Comparison of ENCODE assay signal across 1 cellular context in the genomic region with DNA sequence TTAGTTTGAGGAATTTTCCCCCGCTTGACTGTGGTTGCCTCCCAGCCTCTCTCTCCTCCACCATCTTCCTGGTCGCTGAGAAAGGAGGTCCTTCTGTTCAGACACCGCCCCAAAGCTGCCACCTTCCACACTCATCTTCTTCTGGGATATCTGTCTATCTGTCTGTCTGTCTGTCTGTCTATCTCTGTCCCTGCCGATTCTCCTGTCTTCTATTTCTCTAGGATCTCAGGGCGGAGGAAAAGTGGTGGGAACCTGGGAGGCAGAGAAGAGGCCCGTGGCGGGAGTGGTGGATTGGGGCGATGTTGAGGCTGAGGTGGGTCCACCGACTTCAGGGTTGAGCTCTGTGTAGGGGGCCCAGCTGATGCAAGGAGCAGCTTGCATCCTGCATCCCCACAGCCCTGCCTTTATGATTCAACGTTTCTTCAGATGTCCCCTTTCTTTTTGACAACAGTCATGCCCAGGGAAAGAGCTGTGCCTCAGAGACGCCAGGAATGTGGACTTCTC.
TF ChIP-seq lines count a peak whose summit lies in the region.

No MANE protein-coding gene starts in this region.

TF ChIP-seq in HepG2, 621 proteins besides CTCF, POLR2A, EP300 and RAD21 (continued from another document and continues in another):
- TF ChIP-seq, protein P1, sequence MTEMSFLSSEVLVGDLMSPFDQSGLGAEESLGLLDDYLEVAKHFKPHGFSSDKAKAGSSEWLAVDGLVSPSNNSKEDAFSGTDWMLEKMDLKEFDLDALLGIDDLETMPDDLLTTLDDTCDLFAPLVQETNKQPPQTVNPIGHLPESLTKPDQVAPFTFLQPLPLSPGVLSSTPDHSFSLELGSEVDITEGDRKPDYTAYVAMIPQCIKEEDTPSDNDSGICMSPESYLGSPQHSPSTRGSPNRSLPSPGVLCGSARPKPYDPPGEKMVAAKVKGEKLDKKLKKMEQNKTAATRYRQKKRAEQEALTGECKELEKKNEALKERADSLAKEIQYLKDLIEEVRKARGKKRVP (CRISPR knock-in tag; IDR thresholded peaks at IDR 0.05): no peak
- TF ChIP-seq, protein P2, sequence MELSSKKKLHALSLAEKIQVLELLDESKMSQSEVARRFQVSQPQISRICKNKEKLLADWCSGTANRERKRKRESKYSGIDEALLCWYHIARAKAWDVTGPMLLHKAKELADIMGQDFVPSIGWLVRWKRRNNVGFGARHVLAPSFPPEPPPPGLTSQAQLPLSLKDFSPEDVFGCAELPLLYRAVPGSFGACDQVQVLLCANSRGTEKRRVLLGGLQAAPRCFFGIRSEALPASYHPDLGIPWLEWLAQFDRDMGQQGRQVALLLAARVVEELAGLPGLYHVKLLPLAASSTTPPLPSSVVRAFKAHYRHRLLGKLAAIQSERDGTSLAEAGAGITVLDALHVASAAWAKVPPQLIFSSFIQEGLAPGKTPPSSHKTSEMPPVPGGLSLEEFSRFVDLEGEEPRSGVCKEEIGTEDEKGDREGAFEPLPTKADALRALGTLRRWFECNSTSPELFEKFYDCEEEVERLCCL (CRISPR knock-in tag; IDR thresholded peaks at IDR 0.05; ENCODE audit: borderline replicate concordance): 0 out of 2 replicates have a peak, but pooled peaks have one; percentile 10
- TF ChIP-seq KDM3A (CRISPR knock-in tag; IDR thresholded peaks at IDR 0.05; ENCODE audit: low read depth): peak; percentile 12; the same call in 1 of the 2 replicates
- TF ChIP-seq, protein P3, sequence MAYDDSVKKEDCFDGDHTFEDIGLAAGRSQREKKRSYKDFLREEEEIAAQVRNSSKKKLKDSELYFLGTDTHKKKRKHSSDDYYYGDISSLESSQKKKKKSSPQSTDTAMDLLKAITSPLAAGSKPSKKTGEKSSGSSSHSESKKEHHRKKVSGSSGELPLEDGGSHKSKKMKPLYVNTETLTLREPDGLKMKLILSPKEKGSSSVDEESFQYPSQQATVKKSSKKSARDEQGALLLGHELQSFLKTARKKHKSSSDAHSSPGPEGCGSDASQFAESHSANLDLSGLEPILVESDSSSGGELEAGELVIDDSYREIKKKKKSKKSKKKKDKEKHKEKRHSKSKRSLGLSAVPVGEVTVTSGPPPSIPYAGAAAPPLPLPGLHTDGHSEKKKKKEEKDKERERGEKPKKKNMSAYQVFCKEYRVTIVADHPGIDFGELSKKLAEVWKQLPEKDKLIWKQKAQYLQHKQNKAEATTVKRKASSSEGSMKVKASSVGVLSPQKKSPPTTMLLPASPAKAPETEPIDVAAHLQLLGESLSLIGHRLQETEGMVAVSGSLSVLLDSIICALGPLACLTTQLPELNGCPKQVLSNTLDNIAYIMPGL (CRISPR knock-in tag; IDR thresholded peaks at IDR 0.05; ENCODE audit: borderline replicate concordance in 1 of 2, low read depth in 1 of 2): 0 out of 4 replicates have a peak, but pooled peaks of 1 of the 2 experiments have one; percentile 2
- no peak for TF ChIP-seq KDM4B (CRISPR knock-in tag; IDR thresholded peaks at IDR 0.05)
- TF ChIP-seq ZNF558 (CRISPR knock-in tag; IDR thresholded peaks at IDR 0.05; ENCODE audit: borderline replicate concordance): peak; percentile 58; the same call in 1 of the 2 replicates
- 0 out of 2 replicates have a peak, but pooled peaks have one; percentile 13 for TF ChIP-seq ZNF614 (CRISPR knock-in tag; IDR thresholded peaks at IDR 0.05; ENCODE audit: borderline replicate concordance)
- no peak for TF ChIP-seq XRCC5 (optimal IDR thresholded peaks at IDR 0.05; ENCODE audit: low read length)
- TF ChIP-seq SETDB1 (CRISPR knock-in tag; IDR thresholded peaks at IDR 0.05; ENCODE audit: borderline replicate concordance): no peak
- no peak for TF ChIP-seq ZNF225 (CRISPR knock-in tag; IDR thresholded peaks at IDR 0.05)
- no peak for TF ChIP-seq ZNF205 (CRISPR knock-in tag; IDR thresholded peaks at IDR 0.05)
- TF ChIP-seq, protein P4, sequence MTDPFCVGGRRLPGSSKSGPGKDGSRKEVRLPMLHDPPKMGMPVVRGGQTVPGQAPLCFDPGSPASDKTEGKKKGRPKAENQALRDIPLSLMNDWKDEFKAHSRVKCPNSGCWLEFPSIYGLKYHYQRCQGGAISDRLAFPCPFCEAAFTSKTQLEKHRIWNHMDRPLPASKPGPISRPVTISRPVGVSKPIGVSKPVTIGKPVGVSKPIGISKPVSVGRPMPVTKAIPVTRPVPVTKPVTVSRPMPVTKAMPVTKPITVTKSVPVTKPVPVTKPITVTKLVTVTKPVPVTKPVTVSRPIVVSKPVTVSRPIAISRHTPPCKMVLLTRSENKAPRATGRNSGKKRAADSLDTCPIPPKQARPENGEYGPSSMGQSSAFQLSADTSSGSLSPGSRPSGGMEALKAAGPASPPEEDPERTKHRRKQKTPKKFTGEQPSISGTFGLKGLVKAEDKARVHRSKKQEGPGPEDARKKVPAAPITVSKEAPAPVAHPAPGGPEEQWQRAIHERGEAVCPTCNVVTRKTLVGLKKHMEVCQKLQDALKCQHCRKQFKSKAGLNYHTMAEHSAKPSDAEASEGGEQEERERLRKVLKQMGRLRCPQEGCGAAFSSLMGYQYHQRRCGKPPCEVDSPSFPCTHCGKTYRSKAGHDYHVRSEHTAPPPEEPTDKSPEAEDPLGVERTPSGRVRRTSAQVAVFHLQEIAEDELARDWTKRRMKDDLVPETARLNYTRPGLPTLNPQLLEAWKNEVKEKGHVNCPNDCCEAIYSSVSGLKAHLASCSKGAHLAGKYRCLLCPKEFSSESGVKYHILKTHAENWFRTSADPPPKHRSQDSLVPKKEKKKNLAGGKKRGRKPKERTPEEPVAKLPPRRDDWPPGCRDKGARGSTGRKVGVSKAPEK (CRISPR knock-in tag; IDR thresholded peaks at IDR 0.05; ENCODE audit: borderline replicate concordance): peak; percentile 80
- TF ChIP-seq MEIS1 (CRISPR knock-in tag; IDR thresholded peaks at IDR 0.05; ENCODE audit: borderline replicate concordance): 0 out of 2 replicates have a peak, but pooled peaks have one; percentile 18
- TF ChIP-seq, protein P5, sequence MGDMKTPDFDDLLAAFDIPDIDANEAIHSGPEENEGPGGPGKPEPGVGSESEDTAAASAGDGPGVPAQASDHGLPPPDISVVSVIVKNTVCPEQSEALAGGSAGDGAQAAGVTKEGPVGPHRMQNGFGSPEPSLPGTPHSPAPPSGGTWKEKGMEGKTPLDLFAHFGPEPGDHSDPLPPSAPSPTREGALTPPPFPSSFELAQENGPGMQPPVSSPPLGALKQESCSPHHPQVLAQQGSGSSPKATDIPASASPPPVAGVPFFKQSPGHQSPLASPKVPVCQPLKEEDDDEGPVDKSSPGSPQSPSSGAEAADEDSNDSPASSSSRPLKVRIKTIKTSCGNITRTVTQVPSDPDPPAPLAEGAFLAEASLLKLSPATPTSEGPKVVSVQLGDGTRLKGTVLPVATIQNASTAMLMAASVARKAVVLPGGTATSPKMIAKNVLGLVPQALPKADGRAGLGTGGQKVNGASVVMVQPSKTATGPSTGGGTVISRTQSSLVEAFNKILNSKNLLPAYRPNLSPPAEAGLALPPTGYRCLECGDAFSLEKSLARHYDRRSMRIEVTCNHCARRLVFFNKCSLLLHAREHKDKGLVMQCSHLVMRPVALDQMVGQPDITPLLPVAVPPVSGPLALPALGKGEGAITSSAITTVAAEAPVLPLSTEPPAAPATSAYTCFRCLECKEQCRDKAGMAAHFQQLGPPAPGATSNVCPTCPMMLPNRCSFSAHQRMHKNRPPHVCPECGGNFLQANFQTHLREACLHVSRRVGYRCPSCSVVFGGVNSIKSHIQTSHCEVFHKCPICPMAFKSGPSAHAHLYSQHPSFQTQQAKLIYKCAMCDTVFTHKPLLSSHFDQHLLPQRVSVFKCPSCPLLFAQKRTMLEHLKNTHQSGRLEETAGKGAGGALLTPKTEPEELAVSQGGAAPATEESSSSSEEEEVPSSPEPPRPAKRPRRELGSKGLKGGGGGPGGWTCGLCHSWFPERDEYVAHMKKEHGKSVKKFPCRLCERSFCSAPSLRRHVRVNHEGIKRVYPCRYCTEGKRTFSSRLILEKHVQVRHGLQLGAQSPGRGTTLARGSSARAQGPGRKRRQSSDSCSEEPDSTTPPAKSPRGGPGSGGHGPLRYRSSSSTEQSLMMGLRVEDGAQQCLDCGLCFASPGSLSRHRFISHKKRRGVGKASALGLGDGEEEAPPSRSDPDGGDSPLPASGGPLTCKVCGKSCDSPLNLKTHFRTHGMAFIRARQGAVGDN (CRISPR knock-in tag; IDR thresholded peaks at IDR 0.05): peak; percentile 27; the same call in 1 of the 2 replicates
- no peak for TF ChIP-seq ZC3H4 (CRISPR knock-in tag; IDR thresholded peaks at IDR 0.05; ENCODE audit: borderline replicate concordance)
- TF ChIP-seq ZBTB1 (CRISPR knock-in tag; IDR thresholded peaks at IDR 0.05; ENCODE audit: borderline replicate concordance): no peak
- TF ChIP-seq ZNF354B (CRISPR knock-in tag; IDR thresholded peaks at IDR 0.05): no peak
- TF ChIP-seq, protein P6, sequence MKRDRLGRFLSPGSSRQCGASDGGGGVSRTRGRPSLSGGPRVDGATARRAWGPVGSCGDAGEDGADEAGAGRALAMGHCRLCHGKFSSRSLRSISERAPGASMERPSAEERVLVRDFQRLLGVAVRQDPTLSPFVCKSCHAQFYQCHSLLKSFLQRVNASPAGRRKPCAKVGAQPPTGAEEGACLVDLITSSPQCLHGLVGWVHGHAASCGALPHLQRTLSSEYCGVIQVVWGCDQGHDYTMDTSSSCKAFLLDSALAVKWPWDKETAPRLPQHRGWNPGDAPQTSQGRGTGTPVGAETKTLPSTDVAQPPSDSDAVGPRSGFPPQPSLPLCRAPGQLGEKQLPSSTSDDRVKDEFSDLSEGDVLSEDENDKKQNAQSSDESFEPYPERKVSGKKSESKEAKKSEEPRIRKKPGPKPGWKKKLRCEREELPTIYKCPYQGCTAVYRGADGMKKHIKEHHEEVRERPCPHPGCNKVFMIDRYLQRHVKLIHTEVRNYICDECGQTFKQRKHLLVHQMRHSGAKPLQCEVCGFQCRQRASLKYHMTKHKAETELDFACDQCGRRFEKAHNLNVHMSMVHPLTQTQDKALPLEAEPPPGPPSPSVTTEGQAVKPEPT (CRISPR knock-in tag; IDR thresholded peaks at IDR 0.05; ENCODE audit: low read depth): 0 out of 2 replicates have a peak, but pooled peaks have one; percentile 41
- no peak for TF ChIP-seq CBFB (CRISPR knock-in tag; IDR thresholded peaks at IDR 0.05)
- TF ChIP-seq, protein P7, sequence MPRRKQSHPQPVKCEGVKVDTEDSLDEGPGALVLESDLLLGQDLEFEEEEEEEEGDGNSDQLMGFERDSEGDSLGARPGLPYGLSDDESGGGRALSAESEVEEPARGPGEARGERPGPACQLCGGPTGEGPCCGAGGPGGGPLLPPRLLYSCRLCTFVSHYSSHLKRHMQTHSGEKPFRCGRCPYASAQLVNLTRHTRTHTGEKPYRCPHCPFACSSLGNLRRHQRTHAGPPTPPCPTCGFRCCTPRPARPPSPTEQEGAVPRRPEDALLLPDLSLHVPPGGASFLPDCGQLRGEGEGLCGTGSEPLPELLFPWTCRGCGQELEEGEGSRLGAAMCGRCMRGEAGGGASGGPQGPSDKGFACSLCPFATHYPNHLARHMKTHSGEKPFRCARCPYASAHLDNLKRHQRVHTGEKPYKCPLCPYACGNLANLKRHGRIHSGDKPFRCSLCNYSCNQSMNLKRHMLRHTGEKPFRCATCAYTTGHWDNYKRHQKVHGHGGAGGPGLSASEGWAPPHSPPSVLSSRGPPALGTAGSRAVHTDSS (CRISPR knock-in tag; conservative IDR thresholded peaks at IDR 0.05): no peak
- no peak for TF ChIP-seq ZNF431 (CRISPR knock-in tag; IDR thresholded peaks at IDR 0.05; ENCODE audit: borderline replicate concordance, low read depth)
- TF ChIP-seq ZNF138 (CRISPR knock-in tag; IDR thresholded peaks at IDR 0.05; ENCODE audit: low read depth): no peak
- no peak for TF ChIP-seq ZNF432 (CRISPR knock-in tag; IDR thresholded peaks at IDR 0.05; ENCODE audit: borderline replicate concordance)
- TF ChIP-seq KDM2A (CRISPR knock-in tag; IDR thresholded peaks at IDR 0.05; ENCODE audit: borderline replicate concordance, low read depth): 0 out of 2 replicates have a peak, but pooled peaks have one; percentile 2
- TF ChIP-seq ZNF550 (CRISPR knock-in tag; IDR thresholded peaks at IDR 0.05; ENCODE audit: borderline replicate concordance): 0 out of 2 replicates have a peak, but pooled peaks have one; percentile 5
- TF ChIP-seq, protein P8, sequence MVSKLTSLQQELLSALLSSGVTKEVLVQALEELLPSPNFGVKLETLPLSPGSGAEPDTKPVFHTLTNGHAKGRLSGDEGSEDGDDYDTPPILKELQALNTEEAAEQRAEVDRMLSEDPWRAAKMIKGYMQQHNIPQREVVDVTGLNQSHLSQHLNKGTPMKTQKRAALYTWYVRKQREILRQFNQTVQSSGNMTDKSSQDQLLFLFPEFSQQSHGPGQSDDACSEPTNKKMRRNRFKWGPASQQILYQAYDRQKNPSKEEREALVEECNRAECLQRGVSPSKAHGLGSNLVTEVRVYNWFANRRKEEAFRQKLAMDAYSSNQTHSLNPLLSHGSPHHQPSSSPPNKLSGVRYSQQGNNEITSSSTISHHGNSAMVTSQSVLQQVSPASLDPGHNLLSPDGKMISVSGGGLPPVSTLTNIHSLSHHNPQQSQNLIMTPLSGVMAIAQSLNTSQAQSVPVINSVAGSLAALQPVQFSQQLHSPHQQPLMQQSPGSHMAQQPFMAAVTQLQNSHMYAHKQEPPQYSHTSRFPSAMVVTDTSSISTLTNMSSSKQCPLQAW (CRISPR knock-in tag; IDR thresholded peaks at IDR 0.05): 0 out of 2 replicates have a peak, but pooled peaks have one; percentile 30
- TF ChIP-seq ZMAT3 (CRISPR knock-in tag; conservative IDR thresholded peaks at IDR 0.05): peak; percentile 73; the same call in 1 of the 2 replicates
- TF ChIP-seq TMF1 (CRISPR knock-in tag; IDR thresholded peaks at IDR 0.05; ENCODE audit: low read depth): no peak
- TF ChIP-seq ATRX (CRISPR knock-in tag; IDR thresholded peaks at IDR 0.05; ENCODE audit: borderline replicate concordance): no peak
- no peak for TF ChIP-seq TOE1 (CRISPR knock-in tag; IDR thresholded peaks at IDR 0.05)
- TF ChIP-seq YEATS4 (CRISPR knock-in tag; IDR thresholded peaks at IDR 0.05; ENCODE audit: borderline replicate concordance): 0 out of 2 replicates have a peak, but pooled peaks have one; percentile 1
- TF ChIP-seq PCBP1 (IDR thresholded peaks at IDR 0.05; ENCODE audit: borderline replicate concordance, low read depth, low read length): no peak
- TF ChIP-seq, protein P9, sequence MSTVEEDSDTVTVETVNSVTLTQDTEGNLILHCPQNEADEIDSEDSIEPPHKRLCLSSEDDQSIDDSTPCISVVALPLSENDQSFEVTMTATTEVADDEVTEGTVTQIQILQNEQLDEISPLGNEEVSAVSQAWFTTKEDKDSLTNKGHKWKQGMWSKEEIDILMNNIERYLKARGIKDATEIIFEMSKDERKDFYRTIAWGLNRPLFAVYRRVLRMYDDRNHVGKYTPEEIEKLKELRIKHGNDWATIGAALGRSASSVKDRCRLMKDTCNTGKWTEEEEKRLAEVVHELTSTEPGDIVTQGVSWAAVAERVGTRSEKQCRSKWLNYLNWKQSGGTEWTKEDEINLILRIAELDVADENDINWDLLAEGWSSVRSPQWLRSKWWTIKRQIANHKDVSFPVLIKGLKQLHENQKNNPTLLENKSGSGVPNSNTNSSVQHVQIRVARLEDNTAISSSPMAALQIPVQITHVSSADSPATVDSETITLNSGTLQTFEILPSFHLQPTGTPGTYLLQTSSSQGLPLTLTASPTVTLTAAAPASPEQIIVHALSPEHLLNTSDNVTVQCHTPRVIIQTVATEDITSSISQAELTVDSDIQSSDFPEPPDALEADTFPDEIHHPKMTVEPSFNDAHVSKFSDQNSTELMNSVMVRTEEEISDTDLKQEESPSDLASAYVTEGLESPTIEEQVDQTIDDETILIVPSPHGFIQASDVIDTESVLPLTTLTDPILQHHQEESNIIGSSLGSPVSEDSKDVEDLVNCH (CRISPR knock-in tag; IDR thresholded peaks at IDR 0.05): no peak
- no peak for TF ChIP-seq ZNF263 (CRISPR knock-in tag; IDR thresholded peaks at IDR 0.05)
- TF ChIP-seq CENPT (CRISPR knock-in tag; IDR thresholded peaks at IDR 0.05; ENCODE audit: low read depth): no peak
- no peak for TF ChIP-seq ZNF232 (CRISPR knock-in tag; IDR thresholded peaks at IDR 0.05; ENCODE audit: borderline replicate concordance)
- TF ChIP-seq JUN (CRISPR knock-in tag; IDR thresholded peaks at IDR 0.05): no peak
- no peak for TF ChIP-seq TBP (CRISPR knock-in tag; IDR thresholded peaks at IDR 0.05)
- TF ChIP-seq U2AF1 (optimal IDR thresholded peaks at IDR 0.05; ENCODE audit: low read depth, low read length): no peak
